33 cellular contexts compared by ENCODE assay signal in genomic region chr3:86856711-86857110, GRCh38.
"Had no signal": no experiment of that assay in that cellular context is flagged by ENCODE, and none has a peak within 500 bp of the region (broad histone marks: within the 10 kb centered on the region; RNA-seq: fewer than 3 reads in every experiment).

No MANE protein-coding gene starts in this region.

- DNase-seq: Karpas-422, Kasumi-1, MG63, MM.1S, MV-4-11, NCI-H1048, NCI-H1092, NCI-H1092 treated with DMSO at 0.1 percent for 48 hours, NCI-H1105, NCI-H1105 treated with DMSO at 0.1 percent for 48 hours, NCI-H1417, NCI-H1417 treated with DMSO at 0.1 percent for 48 hours, NCI-H1436, NCI-H1436 treated with DMSO at 0.1 percent for 48 hours, NCI-H146, NCI-H1694, NCI-H1694 treated with DMSO at 0.1 percent for 48 hours, NCI-H187, NCI-H187 treated with DMSO at 0.1 percent for 48 hours, NCI-H1930, NCI-H2029, NCI-H2029 treated with DMSO at 0.1 percent for 48 hours, NCI-H2081, NCI-H2081 treated with DMSO at 0.1 percent for 48 hours, NCI-H2107, NCI-H2171, NCI-H2171 treated with DMSO at 0.1 percent for 48 hours, NCI-H2227 treated with DMSO at 0.1 percent for 48 hours, NCI-H226, NCI-H345, NCI-H446, NCI-H446 treated with DMSO at 0.1 percent for 48 hours, NCI-H510A had no signal
